In genomic region chr9:6512085-6512657, GRCh38 we compare ENCODE assay signal across 16 cellular contexts.
"Had no signal": no experiment of that assay in that cellular context is flagged by ENCODE, and none has a peak within 500 bp of the region (broad histone marks: within the 10 kb centered on the region; RNA-seq: fewer than 3 reads in every experiment).

No MANE protein-coding gene starts in this region.

- DNase-seq: activated CD4-positive, alpha-beta T cell treated with anti-CD3 and anti-CD28 coated beads for 4 hours; activated CD8-positive, alpha-beta T cell treated with anti-CD3 and anti-CD28 coated beads, Interleukin-2, amount 10 ng/mL, durations not matched to agents 7 days and 5 days; activated naive CD4-positive, alpha-beta T cell treated with anti-CD3 and anti-CD28 coated beads, Interleukin-2, amount 50 U/mL, for 16 hours; amniotic stem cell; esophagus squamous epithelium; gastrocnemius medialis; heart right ventricle; islet precursor cell; sigmoid colon; stimulated activated CD4-positive, alpha-beta T cell treated with anti-CD3 and anti-CD28 coated beads, Interleukin-12 subunit alpha, Interleukin-12 subunit beta, amount 100 ng/mL, for 4 hours; stimulated activated CD4-positive, alpha-beta T cell treated with anti-CD3 and anti-CD28 coated beads, Interleukin-2, amount 100 ng/mL, for 48 hours had no signal

- H3K4me3 ChIP-seq: breast epithelium, esophagus squamous epithelium, gastrocnemius medialis, heart right ventricle, sigmoid colon had no signal

- ATAC-seq: activated CD8-positive, alpha-beta T cell treated with anti-CD3 and anti-CD28 coated beads, Interleukin-2, amount 10 ng/mL, durations not matched to agents 7 days and 5 days; gastrocnemius medialis; heart right ventricle; left lobe of liver had no signal

- H3K36me3 ChIP-seq: breast epithelium had no signal

- H3K4me3 Mint-ChIP-seq: activated CD8-positive, alpha-beta T cell treated with anti-CD3 and anti-CD28 coated beads, Interleukin-2, amount 10 ng/mL, durations not matched to agents 7 days and 5 days; neural crest cell; stimulated activated naive CD8-positive, alpha-beta T cell treated with anti-CD3 and anti-CD28 coated beads, Interleukin-15, Interleukin-2, amounts not matched to agents 100 ng/mL and 50 ng/mL, for 24 hours; T-helper 1 cell treated with Interleukin-12 subunit alpha and Interleukin-12 subunit beta and Interleukin-4 antibody, amounts not matched to agents 30 μg/mL and 1 μg/mL, for 36 hours had no signal

- H3K9me3 Mint-ChIP-seq: neural crest cell; T-helper 1 cell treated with Interleukin-12 subunit alpha and Interleukin-12 subunit beta and Interleukin-4 antibody, amounts not matched to agents 30 μg/mL and 1 μg/mL, for 36 hours had no signal

- H3K4me1 ChIP-seq: breast epithelium, esophagus squamous epithelium, gastrocnemius medialis, heart right ventricle, sigmoid colon had no signal

- H3K9me3 ChIP-seq: breast epithelium, esophagus squamous epithelium, gastrocnemius medialis, heart right ventricle, sigmoid colon had no signal

- H3K4me1 Mint-ChIP-seq: neural crest cell had no signal

- H3K27me3 Mint-ChIP-seq: stimulated activated naive CD8-positive, alpha-beta T cell treated with anti-CD3 and anti-CD28 coated beads, Interleukin-15, Interleukin-2, amounts not matched to agents 100 ng/mL and 50 ng/mL, for 24 hours had no signal

- H3K27ac Mint-ChIP-seq: activated CD8-positive, alpha-beta T cell treated with anti-CD3 and anti-CD28 coated beads, Interleukin-2, amount 10 ng/mL, durations not matched to agents 7 days and 5 days; stimulated activated naive CD8-positive, alpha-beta T cell treated with anti-CD3 and anti-CD28 coated beads, Interleukin-15, Interleukin-2, amounts not matched to agents 100 ng/mL and 50 ng/mL, for 24 hours; T-helper 1 cell treated with Interleukin-12 subunit alpha and Interleukin-12 subunit beta and Interleukin-4 antibody, amounts not matched to agents 30 μg/mL and 1 μg/mL, for 36 hours had no signal

- H3K27me3 ChIP-seq: breast epithelium, esophagus squamous epithelium, gastrocnemius medialis, heart right ventricle, sigmoid colon had no signal

- H3K27ac ChIP-seq: breast epithelium, esophagus squamous epithelium, gastrocnemius medialis, heart right ventricle, sigmoid colon had no signal
